In genomic region chr15:74620636-74621545, GRCh38 we compare ENCODE assay signal across 1 cellular context.
TF ChIP-seq lines count a peak whose summit lies in the region.

No MANE protein-coding gene starts in this region.

TF ChIP-seq in K562, 482 proteins besides CTCF, POLR2A, EP300 and RAD21 (continued from another document):
- no peak for TF ChIP-seq NR0B1 (IDR thresholded peaks at IDR 0.05; ENCODE audit: partially characterized antibody)
- TF ChIP-seq NR2C1 (IDR thresholded peaks at IDR 0.05) = no peak; the same call in 1 of the 2 replicates
- TF ChIP-seq NR2C1 (tag; IDR thresholded peaks at IDR 0.05) = 0 out of 2 replicates have a peak, but pooled peaks have one; percentile 26
- 0 out of 2 replicates have a peak, but pooled peaks have one; percentile 45 for TF ChIP-seq RB1 (IDR thresholded peaks at IDR 0.05; ENCODE audit: low read depth)
- TF ChIP-seq BHLHE40 (IDR thresholded peaks at IDR 0.05; ENCODE audit: low read length) = 0 out of 2 replicates have a peak, but pooled peaks have one; percentile 16
- TF ChIP-seq SMC3 (conservative IDR thresholded peaks at IDR 0.05; ENCODE audit: insufficient read depth, low read depth, low read length) = peak; percentile 86
- TF ChIP-seq CTCFL (IDR thresholded peaks at IDR 0.05; ENCODE audit: borderline replicate concordance, insufficient read depth, low read depth, low read length, poor library complexity, severe bottlenecking) = peak; percentile 98
- TF ChIP-seq ZBTB33 (CRISPR knock-in tag; IDR thresholded peaks at IDR 0.05) = peak; percentile 40; the same call in 1 of the 2 replicates
- peak; percentile 42; the same call in 1 of the 2 replicates for TF ChIP-seq MYC (IDR thresholded peaks at IDR 0.05; ENCODE audit: low read depth, low read length)
- no peak for TF ChIP-seq MYC (CRISPR knock-in tag; IDR thresholded peaks at IDR 0.05; ENCODE audit: borderline replicate concordance, low read depth)
- TF ChIP-seq ZNF174 (CRISPR knock-in tag; IDR thresholded peaks at IDR 0.05) = no peak
- TF ChIP-seq CREM (IDR thresholded peaks at IDR 0.05; ENCODE audit: low read depth) = peak; percentile 53; the same call in 1 of the 2 replicates
- TF ChIP-seq MLLT1 (IDR thresholded peaks at IDR 0.05) = peak in 1 of 2 experiments; percentile 52; a peak in 1 of 4 replicates
- peak in 1 of 2 experiments; percentile 25; a peak in 1 of 4 replicates for TF ChIP-seq TBL1XR1 (IDR thresholded peaks at IDR 0.05; ENCODE audit: low read length in 2 of 2)
- TF ChIP-seq KAT2B (IDR thresholded peaks at IDR 0.05; ENCODE audit: low read depth, low read length) = peak; percentile 76
- peak; percentile 24; the same call in 1 of the 2 replicates for TF ChIP-seq JUND (IDR thresholded peaks at IDR 0.05; ENCODE audit: borderline replicate concordance, low read depth, low read length)
- no peak for TF ChIP-seq JUND (tag; IDR thresholded peaks at IDR 0.05; ENCODE audit: borderline replicate concordance, low read depth, low read length)
- no peak for TF ChIP-seq ZNF121 (CRISPR knock-in tag; conservative IDR thresholded peaks at IDR 0.05)
- peak; percentile 39; the same call in 1 of the 2 replicates for TF ChIP-seq ZFX (CRISPR knock-in tag; IDR thresholded peaks at IDR 0.05)
- 0 out of 2 replicates have a peak, but pooled peaks have one; percentile 46 for TF ChIP-seq ZBTB2 (IDR thresholded peaks at IDR 0.05)
- TF ChIP-seq MTA3 (IDR thresholded peaks at IDR 0.05; ENCODE audit: borderline replicate concordance) = 0 out of 2 replicates have a peak, but pooled peaks have one; percentile 35
- 0 out of 2 replicates have a peak, but pooled peaks have one; percentile 66 for TF ChIP-seq CBFB (CRISPR knock-in tag; IDR thresholded peaks at IDR 0.05)
- TF ChIP-seq CREB1 (IDR thresholded peaks at IDR 0.05) = no peak
- TF ChIP-seq CREB1 (CRISPR knock-in tag; IDR thresholded peaks at IDR 0.05) = 0 out of 2 replicates have a peak, but pooled peaks have one; percentile 17
- peak; percentile 44 for TF ChIP-seq MAX (CRISPR knock-in tag; IDR thresholded peaks at IDR 0.05)
